1 cellular context compared by ENCODE assay signal in genomic region chr9:81693639-81694378, GRCh38.
TF ChIP-seq lines count a peak whose summit lies in the region.

No MANE protein-coding gene starts in this region.

TF ChIP-seq in IMR-90, 13 proteins besides CTCF, POLR2A, EP300 and RAD21:
- TF ChIP-seq MAFK (IDR thresholded peaks at IDR 0.05; ENCODE audit: low read depth, low read length) (no peak), MAZ (IDR thresholded peaks at IDR 0.05; ENCODE audit: borderline replicate concordance, low read depth, low read length) (no peak), RCOR1 (IDR thresholded peaks at IDR 0.05; ENCODE audit: insufficient replicate concordance, low read length) (no peak), MXI1 (IDR thresholded peaks at IDR 0.05; ENCODE audit: borderline replicate concordance, low read depth, low read length) (no peak), BHLHE40 (IDR thresholded peaks at IDR 0.05; ENCODE audit: low read depth, low read length) (no peak), CEBPB (IDR thresholded peaks at IDR 0.05; ENCODE audit: low read depth, low read length) (no peak), FOS (IDR thresholded peaks at IDR 0.05; ENCODE audit: low read depth, low read length) (no peak), RFX5 (IDR thresholded peaks at IDR 0.05; ENCODE audit: low read depth, low read length) (no peak), CHD1 (IDR thresholded peaks at IDR 0.05; ENCODE audit: low read depth, low read length) (no peak), ELK1 (IDR thresholded peaks at IDR 0.05; ENCODE audit: borderline replicate concordance, low read depth, low read length) (no peak)
TF ChIP-seq in IMR-90: peak in this region for 0.
